In genomic region chr11:64842366-64842759, GRCh38 we compare ENCODE assay signal across 21 cellular contexts. TPM values are rescaled to one million over a fixed set of nuclear protein-coding genes. Genes with fewer than 3 reads are reported as not detected.
A peak's percentile ranks its signal among the peaks of the same experiment; 100 is the strongest.
DNase-seq lines count a peak whose midpoint lies in the region; ATAC-seq, FAIRE-seq and TF ChIP-seq lines count a peak whose summit lies in the region.
"Had no signal": no experiment of that assay in that cellular context is flagged by ENCODE, and none has a peak within 500 bp of the region (broad histone marks: within the 10 kb centered on the region; RNA-seq: fewer than 3 reads in every experiment).

No MANE protein-coding gene starts in this region.

- FAIRE-seq in GM12892 (lab: Jason Lieb, UNC) = no peak
- FAIRE-seq: kidney had no signal

- H4K20me1 ChIP-seq in HCT116 (ENCODE audit: insufficient read depth) = no peaks in the 10 kb centered on the region

- TF ChIP-seq POLR2A in HCT116 (IDR thresholded peaks at IDR 0.05; ENCODE audit: borderline replicate concordance, extremely low read depth, insufficient read depth, insufficient read length) (no peak), spleen (IDR thresholded peaks at IDR 0.05) (no peak), GM12892 (IDR thresholded peaks at IDR 0.05; ENCODE audit: low read depth, low read length) (no peak)

- TF ChIP-seq CTCF in HCT116 (IDR thresholded peaks at IDR 0.05 in 2 of 3, conservative IDR thresholded peaks at IDR 0.05 in 1 of 3; ENCODE audit: borderline replicate concordance in 1 of 3, insufficient read depth in 1 of 3, low read depth in 2 of 3, low read length in 2 of 3) (no peak), spleen (IDR thresholded peaks at IDR 0.05 in 8 of 11, conservative IDR thresholded peaks at IDR 0.05 in 3 of 11) (no peak)

- H3K27ac Mint-ChIP-seq in T-helper 17 cell = peak overlapping the region; percentile 74
- H3K27ac Mint-ChIP-seq: activated T-cell treated with anti-CD3 and anti-CD28 coated beads, Interleukin-2, amount 50 U/mL, for 72 hours; stimulated activated memory B cell treated with anti-CD40 and anti-IgM and Interleukin-4, amounts not matched to agents 10 μg/mL and 1 μg/mL and 100 μg/mL, for 72 hours had no signal

- RAD21 ChIA-PET in HCT116 (lab: Charles Lee; ENCODE audit: low non-redundant PET in 1 of 2, low total read pairs in 2 of 2, uncharacterized antibody in 2 of 2, unreplicated experiment in 2 of 2) = no interaction called here

- intact Hi-C loops in HCT116 (cut with micrococcal nuclease) (loop anchor here (5.0 to 10.0 kb wide), 2 partner anchors 55 to 412 kb away; no protein-coding TSS in a partner anchor), spleen (cut with DNase I; ENCODE audit: low total_unique reads) (loop anchor here (10.0 kb wide), 1 partner anchor 58 kb away; no protein-coding TSS in a partner anchor)

- BruUV-seq in HCT116 (replicated peaks; lab: Mats Ljungman, UMichigan) = TSS peak; percentile 30

- peak overlapping the region; percentile 97 for H3K27ac ChIP-seq in HCT116 (ENCODE audit: low read depth, low read length)
- H3K27ac ChIP-seq in spleen = no peak overlapping the region

- H3K27me3 ChIP-seq in HCT116 (ENCODE audit: insufficient read depth, low read length) = no peaks in the 10 kb centered on the region
- H3K27me3 ChIP-seq in spleen (replicated peaks in 1 of 7) = no peaks in the 10 kb centered on the region

- peak overlapping the region; percentile 100 for H3K4me2 ChIP-seq in HCT116 (ENCODE audit: low read length)

- H3K9me3 ChIP-seq in HCT116 (ENCODE audit: control insufficient read depth in 1 of 2, insufficient read depth in 1 of 2, low read depth in 1 of 2, low read length in 2 of 2) (no peaks in the 10 kb centered on the region), T-helper 17 cell (ENCODE audit: control insufficient read depth, low read length, poor library complexity, severe bottlenecking) (no peaks in the 10 kb centered on the region), iPS-18c (ENCODE audit: control insufficient read depth, insufficient read depth, low read length) (no peaks in the 10 kb centered on the region), spleen (no peaks in the 10 kb centered on the region)

- H3K27me3 Mint-ChIP-seq in T-helper 17 cell = no peaks in the 10 kb centered on the region
- H3K27me3 Mint-ChIP-seq: stimulated activated memory B cell treated with anti-CD40 and anti-IgM and Interleukin-4, amounts not matched to agents 10 μg/mL and 1 μg/mL and 100 μg/mL, for 72 hours had no signal

- H3K4me1 ChIP-seq in HCT116 (ENCODE audit: control insufficient read depth in 1 of 2, insufficient read depth in 2 of 2, low read length in 2 of 2) (peaks cover 34 to 53% of the 10 kb centered on the region in 2 experiments), spleen (peaks cover 4 to 44% (median 29%) of the 10 kb centered on the region in 6 donors)

- TF ChIP-seq RAD21 in HCT116 (IDR thresholded peaks at IDR 0.05; ENCODE audit: low read depth) = no peak

- peak overlapping the region; percentile 87 for H3K9ac ChIP-seq in HCT116 (ENCODE audit: low read length)

- POLR2A ChIA-PET in HCT116 (lab: Charles Lee) = no interaction called here

- H3K4me3 Mint-ChIP-seq in T-helper 17 cell = no peak overlapping the region
- H3K4me3 Mint-ChIP-seq: CD14-positive monocyte; stimulated activated memory B cell treated with anti-CD40 and anti-IgM and Interleukin-4, amounts not matched to agents 10 μg/mL and 1 μg/mL and 100 μg/mL, for 72 hours had no signal

- ATAC-seq in HCT116 = no peak
- no peak for ATAC-seq in T-helper 17 cell
- ATAC-seq: activated T-cell treated with anti-CD3 and anti-CD28 coated beads, Interleukin-2, amount 50 U/mL, for 72 hours; natural killer cell; right cardiac atrium; stimulated activated memory B cell treated with anti-CD40 and anti-IgM and Interleukin-4, amounts not matched to agents 10 μg/mL and 1 μg/mL and 100 μg/mL, for 72 hours had no signal

- H3K36me3 ChIP-seq in HCT116 (ENCODE audit: control insufficient read depth in 1 of 2, insufficient read depth in 2 of 2, low read length in 2 of 2) (peaks cover 5 to 6% of the 10 kb centered on the region in 2 experiments; a peak in 3 of 4 replicates), spleen (peaks cover 0 to 26% (median 0%) of the 10 kb centered on the region in 6 donors)

- H3K79me2 ChIP-seq in HCT116 (ENCODE audit: insufficient read depth, low read length) = peaks cover 22% of the 10 kb centered on the region

- H3K4me3 ChIP-seq in HCT116 (replicated peaks in 1 of 2; ENCODE audit: low read depth in 1 of 2, low read length in 2 of 2) (peak overlapping the region; percentile 60 to 95), iPS-18c (ENCODE audit: insufficient read depth, low read depth, low read length) (peak overlapping the region; percentile 22; the same call in 1 of the 2 replicates), spleen (no peak overlapping the region)
- H3K4me3 ChIP-seq: dorsolateral prefrontal cortex had no signal

- CTCF ChIA-PET in HCT116 (lab: Charles Lee) = interaction anchor here (1.5 kb wide), 1 partner anchor 55 kb away, joined by 5 read pairs; no protein-coding TSS in a partner anchor

- peaks cover 11% of the 10 kb centered on the region for H3K4me1 Mint-ChIP-seq in T-helper 17 cell

- H3K36me3 Mint-ChIP-seq in T-helper 17 cell (ENCODE audit: low read depth) = peaks cover 2% of the 10 kb centered on the region
- H3K36me3 Mint-ChIP-seq: natural killer cell; stimulated activated memory B cell treated with anti-CD40 and anti-IgM and Interleukin-4, amounts not matched to agents 10 μg/mL and 1 μg/mL and 100 μg/mL, for 72 hours had no signal

- no peak overlapping the region for H2AFZ ChIP-seq in HCT116 (ENCODE audit: low read depth, low read length, poor library complexity, severe bottlenecking)

- DNase-seq in HCT116 (ENCODE audit: low read depth, low spot score) = no peak
- no peak for DNase-seq in T-helper 17 cell
- DNase-seq in spleen = peak; percentile 66
- DNase-seq in ureter (ENCODE audit: low spot score) = no peak
- no peak for DNase-seq in NCI-H1436 (lab: John Stamatoyannopoulos, UW)
- no peak for DNase-seq in GM12892 (ENCODE audit: insufficient read length)
- DNase-seq in kidney glomerular epithelial cell (lab: John Stamatoyannopoulos, UW) = no peak
- DNase-seq: activated CD4-positive, alpha-beta T cell treated with anti-CD3 and anti-CD28 coated beads, Interleukin-2, amount 10 ng/mL, durations not matched to agents 24 days and 14 days; activated T-cell treated with anti-CD3 and anti-CD28 coated beads, Interleukin-2, amount 50 U/mL, for 72 hours; aorta; dorsolateral prefrontal cortex; foreskin melanocyte; GDM1; natural killer cell; NCI-H2227 treated with DMSO at 0.1 percent for 48 hours; stimulated activated CD4-positive, alpha-beta T cell treated with anti-CD3 and anti-CD28 coated beads, Interleukin-4, amount 100 ng/mL, for 4 hours had no signal

- no peaks in the 10 kb centered on the region for H3K9me2 ChIP-seq in HCT116 (ENCODE audit: insufficient read depth)

- WGBS in spleen, 5 donors = 83 to 87% (median 84%) methylated on average over 5 to 6 of the region's 6 CpGs

TF ChIP-seq in HCT116, 20 proteins besides CTCF, POLR2A, EP300 and RAD21 (continues in another document):
- TF ChIP-seq EZH2phosphoT487 (IDR thresholded peaks at IDR 0.05; ENCODE audit: borderline replicate concordance) (no peak), MAX (IDR thresholded peaks at IDR 0.05) (no peak), ELF1 (IDR thresholded peaks at IDR 0.05; ENCODE audit: borderline replicate concordance, low read depth) (no peak), SP1 (IDR thresholded peaks at IDR 0.05; ENCODE audit: low read depth) (no peak), ZNF274 (IDR thresholded peaks at IDR 0.05; ENCODE audit: low read depth, low read length) (no peak)

RNA-seq across cellular contexts. Expression of gene CDC42BPG, which starts 2.1 kb away (rescaled TPM):
- total RNA-seq in HCT116 (2021; ENCODE audit: unreplicated experiment) (30.1 TPM), T-helper 17 cell (1 to 10 TPM; 4.0 to 7.7 TPM), spleen (1 to 10 TPM; 1.9 to 4.6 (median 2.6) TPM), ureter (28.5 TPM)
- polyA plus RNA-seq in HCT116 (2012) = 19.3 TPM in 2 replicates
- polyA plus RNA-seq in spleen = 1 to 10 TPM in 2 of 3 donors, under 1 TPM in 1; 0.74 to 2.0 (median 1.0) TPM
- polyA plus RNA-seq in GM12892 (2012; ENCODE audit: missing spikeins) = 0.15 TPM
- polyA plus RNA-seq: CD14-positive monocyte had no signal

RNA-seq across cellular contexts. Expression of gene MEN1, which starts 32.0 kb away (rescaled TPM):
- 62.1 TPM for total RNA-seq in HCT116 (2021; ENCODE audit: unreplicated experiment)
- polyA plus RNA-seq in HCT116 (2012) = 46.8 and 54.0 TPM in 2 replicates
- total RNA-seq in T-helper 17 cell = 10 to 100 TPM; 25.8 to 27.0 TPM
- 10 to 100 TPM; 20.1 to 33.6 (median 28.2) TPM for total RNA-seq in spleen
- 10 to 100 TPM; 17.8 to 27.6 (median 20.5) TPM for polyA plus RNA-seq in spleen
- total RNA-seq in ureter = 18.7 TPM
- polyA plus RNA-seq in GM12892 (2012; ENCODE audit: missing spikeins) = 9.5 TPM

RNA-seq across cellular contexts. Expression of gene EHD1, which starts 36.1 kb away (rescaled TPM):
- total RNA-seq in HCT116 (2021; ENCODE audit: unreplicated experiment) (48.1 TPM), T-helper 17 cell (100 to 1,000 TPM; 184 to 212 TPM), spleen (100 to 1,000 TPM; 117 to 337 (median 201) TPM), ureter (47.3 TPM)
- polyA plus RNA-seq in HCT116 (2012) = 43.5 and 70.0 TPM in 2 replicates
- 10 to 100 TPM; 51.9 to 93.9 (median 53.7) TPM for polyA plus RNA-seq in spleen
- 76.6 TPM for polyA plus RNA-seq in GM12892 (2012; ENCODE audit: missing spikeins)

RNA-seq across cellular contexts. Expression of gene MAP4K2, which starts 39.3 kb away (rescaled TPM):
- total RNA-seq in HCT116 (2021; ENCODE audit: unreplicated experiment) (44.2 TPM), T-helper 17 cell (10 to 100 TPM; 97.8 to 99.2 TPM), spleen (100 to 1,000 TPM in 1 of 7 donors, 10 to 100 TPM in 6; 41.5 to 106 (median 57.4) TPM), ureter (14.0 TPM)
- polyA plus RNA-seq in HCT116 (2012) = 37.5 and 38.1 TPM in 2 replicates
- 10 to 100 TPM; 40.8 to 70.8 (median 63.8) TPM for polyA plus RNA-seq in spleen
- 27.8 TPM for polyA plus RNA-seq in GM12892 (2012; ENCODE audit: missing spikeins)

Comparison
In these comparisons a context has a peak if more than half of its experiments do, and no peak if none do; other contexts are left out.
1. H3K4me3 ChIP-seq: peak in HCT116 (2 of 2) and iPS-18c (single experiment); none in spleen (0 of 8).